In genomic region chr16:1906846-1907165, GRCh38 we compare ENCODE assay signal across 27 cellular contexts. TPM values are rescaled to one million over a fixed set of nuclear protein-coding genes. Genes with fewer than 3 reads are reported as not detected.
A peak's percentile ranks its signal among the peaks of the same experiment; 100 is the strongest.
DNase-seq lines count a peak whose midpoint lies in the region; ATAC-seq, FAIRE-seq and TF ChIP-seq lines count a peak whose summit lies in the region.
"Had no signal": no experiment of that assay in that cellular context is flagged by ENCODE, and none has a peak within 500 bp of the region (broad histone marks: within the 10 kb centered on the region; RNA-seq: fewer than 3 reads in every experiment).

No MANE protein-coding gene starts in this region.

- H3K4me3 Mint-ChIP-seq in GM23338 (no peak overlapping the region), neural progenitor cell (no peak overlapping the region), mesothelial cell of epicardium (no peak overlapping the region)
- H3K4me3 Mint-ChIP-seq: CD4-positive, CD25-positive, alpha-beta regulatory T cell; IgD-negative memory B cell had no signal

- TF ChIP-seq EP300 in A549 (IDR thresholded peaks at IDR 0.05) (no peak), K562 (IDR thresholded peaks at IDR 0.05; ENCODE audit: low read length) (no peak)

- TF ChIP-seq RAD21 in A549 (conservative IDR thresholded peaks at IDR 0.05 in 1 of 2, IDR thresholded peaks at IDR 0.05 in 1 of 2) (no peak), K562 (CRISPR knock-in tag; conservative IDR thresholded peaks at IDR 0.05 in 1 of 2, IDR thresholded peaks at IDR 0.05 in 1 of 2) (no peak)

- CTCF ChIA-PET in A549 (lab: Yijun Ruan, JAX) (no interaction called here), K562 (lab: Yijun Ruan, JAX; ENCODE audit: low intra/inter-chr PET ratio) (no interaction called here)

- peak overlapping the region; percentile 74; the same call in 1 of the 2 replicates for H2AFZ ChIP-seq in GM23338
- no peak overlapping the region for H2AFZ ChIP-seq in K562 (ENCODE audit: low read depth, low read length)
- no peak overlapping the region for H2AFZ ChIP-seq in neural progenitor cell (replicated peaks)
- H2AFZ ChIP-seq: GM23248 had no signal

- H3K4me1 Mint-ChIP-seq in GM23338 (peaks cover 12% of the 10 kb centered on the region; the same call in 1 of the 3 replicates), neural progenitor cell (peaks cover 16% of the 10 kb centered on the region), mesothelial cell of epicardium (no peaks in the 10 kb centered on the region)
- H3K4me1 Mint-ChIP-seq: CD4-positive, CD25-positive, alpha-beta regulatory T cell; IgD-negative memory B cell had no signal

- H3K9me3 Mint-ChIP-seq in GM23338 = no peaks in the 10 kb centered on the region
- H3K9me3 Mint-ChIP-seq in neural progenitor cell = no peaks in the 10 kb centered on the region
- no peaks in the 10 kb centered on the region for H3K9me3 Mint-ChIP-seq in mesothelial cell of epicardium
- H3K9me3 Mint-ChIP-seq: IgD-negative memory B cell had no signal

- H3K9me1 ChIP-seq in K562 (ENCODE audit: control insufficient read depth, insufficient read depth, low read length) = no peaks in the 10 kb centered on the region

- FAIRE-seq in A549 (lab: Jason Lieb, UNC) (no peak), K562 (lab: Jason Lieb, UNC) (no peak)
- FAIRE-seq: GM12892, GM18507, HTR-8/SVneo, RCC 7860 had no signal

- H3K36me3 ChIP-seq in GM23338 (ENCODE audit: insufficient read depth) (no peaks in the 10 kb centered on the region), K562 (ENCODE audit: control insufficient read depth, insufficient read depth, low read length) (no peaks in the 10 kb centered on the region), neural progenitor cell (no peaks in the 10 kb centered on the region), WERI-Rb-1 (no peaks in the 10 kb centered on the region)
- H3K36me3 ChIP-seq: SJSA1 had no signal

- TF ChIP-seq CTCF in A549 (IDR thresholded peaks at IDR 0.05) (no peak), GM23338 (conservative IDR thresholded peaks at IDR 0.05; ENCODE audit: low read depth in 2 of 2) (no peak), K562 (IDR thresholded peaks at IDR 0.05 in 2 of 3, conservative IDR thresholded peaks at IDR 0.05 in 1 of 3; ENCODE audit: insufficient read depth in 2 of 3, low read depth in 1 of 3, low read length in 3 of 3) (no peak), neural progenitor cell (IDR thresholded peaks at IDR 0.05) (no peak), mesothelial cell of epicardium (IDR thresholded peaks at IDR 0.05; ENCODE audit: unreplicated experiment) (no peak), WERI-Rb-1 (IDR thresholded peaks at IDR 0.05; ENCODE audit: low read depth, low read length) (no peak)

- H3K27ac ChIP-seq in A549 = no peak overlapping the region; a peak in 1 of 6 replicates
- H3K27ac ChIP-seq in GM23338 (ENCODE audit: low read depth) = no peak overlapping the region
- H3K27ac ChIP-seq in K562 (ENCODE audit: extremely low read depth, low read depth, low read length) = no peak overlapping the region
- no peak overlapping the region for H3K27ac ChIP-seq in neural progenitor cell
- no peak overlapping the region for H3K27ac ChIP-seq in WERI-Rb-1
- H3K27ac ChIP-seq: GM23248, SJSA1 had no signal

- no TSS peak for BruUV-seq in K562 (replicated peaks; lab: Mats Ljungman, UMichigan)

- peaks cover 9% of the 10 kb centered on the region; the same call in 1 of the 3 replicates for H3K4me1 ChIP-seq in A549
- H3K4me1 ChIP-seq in GM23338 (ENCODE audit: insufficient read depth) = peaks cover 3% of the 10 kb centered on the region; the same call in 1 of the 2 replicates
- H3K4me1 ChIP-seq in K562 (replicated peaks in 1 of 2; ENCODE audit: control insufficient read depth in 2 of 2, insufficient read depth in 2 of 2, low read length in 2 of 2) = peaks cover 0 to 55% of the 10 kb centered on the region in 2 experiments; a peak in 2 of 5 replicates
- peaks cover 18% of the 10 kb centered on the region for H3K4me1 ChIP-seq in neural progenitor cell
- H3K4me1 ChIP-seq: SJSA1 had no signal

- TF ChIP-seq POLR2A in A549 (IDR thresholded peaks at IDR 0.05; ENCODE audit: low read length) = no peak
- TF ChIP-seq POLR2A in K562 (conservative IDR thresholded peaks at IDR 0.05) = no peak

- DNase-seq in A549 (ENCODE audit: low read depth in 1 of 2, low spot score in 1 of 2) (no peak), GM23338 (ENCODE audit: low spot score) (no peak), K562 (ENCODE audit: extremely low read depth in 1 of 4, low spot score in 3 of 4) (no peak), neural progenitor cell (ENCODE audit: low spot score) (peak; percentile 3), GF-D8 (lab: John Stamatoyannopoulos, UW) (no peak), anterior cingulate cortex (lab: John Stamatoyannopoulos, UW) (no peak), mesothelial cell of epicardium (ENCODE audit: low spot score in 2 of 2, unreplicated experiment in 2 of 2) (no peak), WERI-Rb-1 (no peak)
- DNase-seq: CD4-positive, CD25-positive, alpha-beta regulatory T cell; DMS 273 treated with DMSO at 0.1 percent for 48 hours; DND-41; GM23248; Kasumi-1; NCI-H446; NCI-H526; OCI-M1 had no signal

- H3K27ac Mint-ChIP-seq in GM23338 = no peak overlapping the region
- no peak overlapping the region for H3K27ac Mint-ChIP-seq in neural progenitor cell
- no peak overlapping the region for H3K27ac Mint-ChIP-seq in mesothelial cell of epicardium
- H3K27ac Mint-ChIP-seq: CD4-positive, CD25-positive, alpha-beta regulatory T cell; IgD-negative memory B cell had no signal

- H3K79me2 ChIP-seq in GM23338 (replicated peaks; ENCODE audit: insufficient read depth) = no peaks in the 10 kb centered on the region
- no peaks in the 10 kb centered on the region for H3K79me2 ChIP-seq in K562 (ENCODE audit: control insufficient read depth, insufficient read depth, low read length)
- H3K79me2 ChIP-seq in neural progenitor cell (ENCODE audit: low read depth) = no peaks in the 10 kb centered on the region

- no peak; a peak in 1 of 6 replicates for ATAC-seq in A549
- peak; percentile 5; the same call in 1 of the 3 replicates for ATAC-seq in GM23338
- no peak; the same call in 2 of the 3 replicates for ATAC-seq in K562
- ATAC-seq: Right ventricle myocardium inferior had no signal

- H3K9ac ChIP-seq in K562 (ENCODE audit: insufficient read depth in 1 of 2, low read depth in 2 of 2, low read length in 2 of 2) = no peak overlapping the region
- no peak overlapping the region for H3K9ac ChIP-seq in neural progenitor cell
- H3K9ac ChIP-seq: GM23248 had no signal

- no peaks in the 10 kb centered on the region for H3K9me3 ChIP-seq in A549
- no peaks in the 10 kb centered on the region for H3K9me3 ChIP-seq in K562 (replicated peaks; ENCODE audit: control insufficient read depth, insufficient read depth, low read depth, low read length)
- H3K9me3 ChIP-seq in neural progenitor cell (ENCODE audit: low read depth) = no peaks in the 10 kb centered on the region
- H3K9me3 ChIP-seq in WERI-Rb-1 (ENCODE audit: severe bottlenecking) = no peaks in the 10 kb centered on the region
- H3K9me3 ChIP-seq: SJSA1 had no signal

- H3K4me2 ChIP-seq in A549 (no peak overlapping the region), GM23338 (no peak overlapping the region), K562 (ENCODE audit: insufficient read depth, low read length) (no peak overlapping the region), neural progenitor cell (no peak overlapping the region)

- H3K27me3 Mint-ChIP-seq in GM23338 (ENCODE audit: insufficient read depth, low read depth, poor library complexity) = peaks cover 14% of the 10 kb centered on the region
- H3K27me3 Mint-ChIP-seq in neural progenitor cell (ENCODE audit: insufficient read depth, low read depth) = peaks cover 9% of the 10 kb centered on the region
- peaks cover 16% of the 10 kb centered on the region for H3K27me3 Mint-ChIP-seq in mesothelial cell of epicardium (ENCODE audit: low read depth)

- no peaks in the 10 kb centered on the region for H3K9me2 ChIP-seq in GM23338 (ENCODE audit: insufficient read depth)

- in situ Hi-C loops in K562 (cut with MboI) = no loop called here

- no peaks in the 10 kb centered on the region for H4K20me1 ChIP-seq in GM23338 (replicated peaks; ENCODE audit: insufficient read depth)
- 0 out of 2 replicates have a peak, but pooled peaks cover 8% of the 10 kb centered on the region for H4K20me1 ChIP-seq in K562 (replicated peaks; ENCODE audit: control insufficient read depth, insufficient read depth, low read length)
- H4K20me1 ChIP-seq in neural progenitor cell (ENCODE audit: low read depth) = no peaks in the 10 kb centered on the region

- intact Hi-C loops in K562 (cut with micrococcal nuclease) = no loop called here

- H3K36me3 Mint-ChIP-seq in GM23338 (ENCODE audit: low read depth) (no peaks in the 10 kb centered on the region), neural progenitor cell (no peaks in the 10 kb centered on the region), mesothelial cell of epicardium (no peaks in the 10 kb centered on the region)
- H3K36me3 Mint-ChIP-seq: CD4-positive, CD25-positive, alpha-beta regulatory T cell; IgD-negative memory B cell had no signal

- H3K27me3 ChIP-seq in GM23338 (ENCODE audit: insufficient read depth) (no peaks in the 10 kb centered on the region), K562 (ENCODE audit: control insufficient read depth in 2 of 2, insufficient read depth in 2 of 2, low read length in 2 of 2) (peaks cover 35 to 75% of the 10 kb centered on the region in 2 experiments), neural progenitor cell (no peaks in the 10 kb centered on the region), WERI-Rb-1 (ENCODE audit: insufficient read depth, low read depth, severe bottlenecking) (no peaks in the 10 kb centered on the region)

- H3F3A ChIP-seq in GM23338 (replicated peaks; ENCODE audit: low read depth) (no peaks in the 10 kb centered on the region), neural progenitor cell (ENCODE audit: low read depth) (peaks cover 9% of the 10 kb centered on the region)

- H3K4me3 ChIP-seq in A549 = no peak overlapping the region
- H3K4me3 ChIP-seq in GM23338 = no peak overlapping the region
- no peak overlapping the region for H3K4me3 ChIP-seq in K562
- no peak overlapping the region for H3K4me3 ChIP-seq in neural progenitor cell
- H3K4me3 ChIP-seq in WERI-Rb-1 (ENCODE audit: low read depth, low read length) = no peak overlapping the region
- H3K4me3 ChIP-seq: GM23248, SJSA1 had no signal

- WGBS in A549 (ENCODE audit: missing lambda C conversion rate) = 95% methylated on average over 5 of the region's 5 CpGs
- WGBS in K562 (ENCODE audit: insufficient coverage, low coverage, missing lambda C conversion rate) = 2% methylated on average over 5 of the region's 5 CpGs

- POLR2A ChIA-PET in A549 (lab: Yijun Ruan, JAX) = no interaction called here
- POLR2A ChIA-PET in K562 (lab: Yijun Ruan, JAX) = interaction anchor here (0.5 to 1.4 kb wide), 3 partner anchors 9 to 35 kb away, joined by 3 to 5 read pairs (median 4); partner anchors contain the start of gene MEIOB

RNA-seq across cellular contexts. Expression of gene HS3ST6, which starts 11.4 kb away (rescaled TPM):
- polyA plus RNA-seq in A549 (2011; rRNA removed) (1.1 and 1.5 TPM in 2 replicates), A549 (2017; fragmentation: RNase III; extraction: RNeasy Plus Mini Kit Qiagen cat#74134 plus additional on column Dnase treatment) (1.4 to 2.6 TPM (median 2.0 TPM) in 3 replicates), GM23338 (2016; fragmentation: Nextera tagmentation; extraction: Ambion mirVana) (0.17 and 0.21 TPM in 2 replicates), K562 (2011; rRNA removed) (not detected in 2 replicates), K562 (2014; fragmentation: Illumina TruSeq; extraction: Trizol) (not detected in 2 replicates), K562 (2014; fragmentation: Nextera tagmentation; extraction: Ambion mirVana) (not detected), K562 (2014; rRNA removed) (not detected in 2 replicates)
- polyA plus RNA-seq in A549 (2012; cell fraction: cytosol; rRNA removed) = 2.5 and 4.5 TPM in 2 replicates
- 2.5 and 3.9 TPM in 2 replicates for polyA plus RNA-seq in A549 (2012; cell fraction: nucleus; rRNA removed)
- 0.87 and 1.1 TPM in 2 replicates for polyA minus RNA-seq in A549 (2011; rRNA and poly(A)+ RNA removed)
- not detected in 2 replicates for total RNA-seq in GM23338 (2014; rRNA removed; shearing (Covaris generic))
- not detected in 2 replicates for total RNA-seq in K562 (2011; cell fraction: chromatin; rRNA removed; ENCODE audit: low replicate concordance)
- not detected in 2 replicates for total RNA-seq in K562 (2011; cell fraction: nucleolus; rRNA removed)
- not detected in 2 replicates for total RNA-seq in K562 (2011; cell fraction: nucleoplasm; rRNA removed)
- total RNA-seq in K562 (2014; rRNA removed) (not detected in 2 replicates), K562 (2014; rRNA removed; fragmentation: Illumina TruSeq; extraction: Trizol) (not detected in 2 replicates), K562 (2015; rRNA removed; fragmentation: Illumina TruSeq; extraction: Trizol) (not detected in 2 replicates), K562 (2021) (not detected in 2 replicates), neural progenitor cell (ENCODE audit: low replicate concordance) (1.1 TPM in 1 of 2 replicates, not detected in the other), mesothelial cell of epicardium (0.22 to 0.36 TPM in 2 of 3 replicates, not detected in the other)
- polyA plus RNA-seq in K562 (2011; cell fraction: cytosol; rRNA removed) = not detected in 2 replicates
- not detected in 2 replicates for polyA plus RNA-seq in K562 (2011; cell fraction: nucleus; rRNA removed)
- polyA plus RNA-seq in K562 (2012) = not detected in 2 replicates
- not detected in 2 replicates for polyA minus RNA-seq in K562 (2011; rRNA and poly(A)+ RNA removed)
- not detected in 2 replicates for polyA minus RNA-seq in K562 (2011; cell fraction: cytosol; rRNA and poly(A)+ RNA removed)
- polyA minus RNA-seq in K562 (2011; cell fraction: nucleus; rRNA and poly(A)+ RNA removed) = not detected in 2 replicates
- total RNA-seq: A172; CD4-positive, CD25-positive, alpha-beta regulatory T cell; GM23248; MCF 10A; Right ventricle myocardium inferior; SJSA1 had no signal
- polyA plus RNA-seq: BJ; CD4-positive, CD25-positive, alpha-beta regulatory T cell; GM23248; IgD-negative memory B cell had no signal

RNA-seq across cellular contexts. Expression of gene MEIOB, which starts 34.8 kb away (rescaled TPM):
- 7.5 and 9.1 TPM in 2 replicates for polyA plus RNA-seq in A549 (2011; rRNA removed)
- 2.7 and 2.9 TPM in 2 replicates for polyA plus RNA-seq in A549 (2012; cell fraction: cytosol; rRNA removed)
- polyA plus RNA-seq in A549 (2012; cell fraction: nucleus; rRNA removed) = 2.9 and 3.3 TPM in 2 replicates
- polyA plus RNA-seq in A549 (2017; fragmentation: RNase III; extraction: RNeasy Plus Mini Kit Qiagen cat#74134 plus additional on column Dnase treatment) = 2.9 to 3.5 TPM (median 2.9 TPM) in 3 replicates
- 0.99 and 2.3 TPM in 2 replicates for polyA minus RNA-seq in A549 (2011; rRNA and poly(A)+ RNA removed)
- total RNA-seq in GM23338 (2014; rRNA removed; shearing (Covaris generic)) = 6.3 and 7.3 TPM in 2 replicates
- polyA plus RNA-seq in GM23338 (2016; fragmentation: Nextera tagmentation; extraction: Ambion mirVana) = 7.7 and 8.7 TPM in 2 replicates
- total RNA-seq in K562 (2011; cell fraction: chromatin; rRNA removed; ENCODE audit: low replicate concordance) = 74.8 and 124 TPM in 2 replicates
- 45.5 and 47.0 TPM in 2 replicates for total RNA-seq in K562 (2011; cell fraction: nucleolus; rRNA removed)
- total RNA-seq in K562 (2011; cell fraction: nucleoplasm; rRNA removed) = 60.7 and 73.0 TPM in 2 replicates
- 94.6 and 105 TPM in 2 replicates for total RNA-seq in K562 (2014; rRNA removed)
- total RNA-seq in K562 (2014; rRNA removed; fragmentation: Illumina TruSeq; extraction: Trizol) = 120 and 136 TPM in 2 replicates
- total RNA-seq in K562 (2015; rRNA removed; fragmentation: Illumina TruSeq; extraction: Trizol) = 96.2 and 98.5 TPM in 2 replicates
- 97.6 and 105 TPM in 2 replicates for total RNA-seq in K562 (2021)
- polyA plus RNA-seq in K562 (2011; rRNA removed) = 172 and 203 TPM in 2 replicates
- polyA plus RNA-seq in K562 (2011; cell fraction: cytosol; rRNA removed) = 38.8 and 60.1 TPM in 2 replicates
- polyA plus RNA-seq in K562 (2011; cell fraction: nucleus; rRNA removed) = 161 and 234 TPM in 2 replicates
- 64.7 and 79.1 TPM in 2 replicates for polyA plus RNA-seq in K562 (2012)
- polyA plus RNA-seq in K562 (2014; fragmentation: Illumina TruSeq; extraction: Trizol) = 99.2 and 109 TPM in 2 replicates
- 10 to 100 TPM; 25.4 to 36.7 TPM for polyA plus RNA-seq in K562 (2014; fragmentation: Nextera tagmentation; extraction: Ambion mirVana)
- 136 and 153 TPM in 2 replicates for polyA plus RNA-seq in K562 (2014; rRNA removed)
- polyA minus RNA-seq in K562 (2011; rRNA and poly(A)+ RNA removed) = 102 and 105 TPM in 2 replicates
- polyA minus RNA-seq in K562 (2011; cell fraction: cytosol; rRNA and poly(A)+ RNA removed) = 36.7 and 46.0 TPM in 2 replicates
- 36.9 and 49.4 TPM in 2 replicates for polyA minus RNA-seq in K562 (2011; cell fraction: nucleus; rRNA and poly(A)+ RNA removed)
- 1.9 and 3.7 TPM in 2 replicates for total RNA-seq in neural progenitor cell (ENCODE audit: low replicate concordance)
- total RNA-seq in mesothelial cell of epicardium = not detected in 3 replicates
- total RNA-seq: CD4-positive, CD25-positive, alpha-beta regulatory T cell; GM23248; MCF 10A; Right ventricle myocardium inferior; SJSA1 had no signal
- polyA plus RNA-seq: CD4-positive, CD25-positive, alpha-beta regulatory T cell; IgD-negative memory B cell had no signal

RNA-seq across cellular contexts. Expression of gene MSRB1, which starts 36.2 kb away (rescaled TPM):
- polyA plus RNA-seq in A549 (2011; rRNA removed) = 27.7 and 34.4 TPM in 2 replicates
- 51.1 and 64.6 TPM in 2 replicates for polyA plus RNA-seq in A549 (2012; cell fraction: cytosol; rRNA removed)
- 29.5 and 30.9 TPM in 2 replicates for polyA plus RNA-seq in A549 (2012; cell fraction: nucleus; rRNA removed)
- polyA plus RNA-seq in A549 (2017; fragmentation: RNase III; extraction: RNeasy Plus Mini Kit Qiagen cat#74134 plus additional on column Dnase treatment) = 27.7 to 38.4 TPM (median 37.5 TPM) in 3 replicates
- polyA minus RNA-seq in A549 (2011; rRNA and poly(A)+ RNA removed) = 34.1 and 35.5 TPM in 2 replicates
- 23.9 and 31.3 TPM in 2 replicates for total RNA-seq in GM23338 (2014; rRNA removed; shearing (Covaris generic))
- polyA plus RNA-seq in GM23338 (2016; fragmentation: Nextera tagmentation; extraction: Ambion mirVana) = 29.6 and 30.4 TPM in 2 replicates
- 12.4 and 30.9 TPM in 2 replicates for total RNA-seq in K562 (2011; cell fraction: chromatin; rRNA removed; ENCODE audit: low replicate concordance)
- 33.7 and 34.3 TPM in 2 replicates for total RNA-seq in K562 (2011; cell fraction: nucleolus; rRNA removed)
- total RNA-seq in K562 (2011; cell fraction: nucleoplasm; rRNA removed) = 21.2 and 21.5 TPM in 2 replicates
- total RNA-seq in K562 (2014; rRNA removed) = 21.3 and 24.6 TPM in 2 replicates
- total RNA-seq in K562 (2014; rRNA removed; fragmentation: Illumina TruSeq; extraction: Trizol) = 7.6 and 10.0 TPM in 2 replicates
- total RNA-seq in K562 (2015; rRNA removed; fragmentation: Illumina TruSeq; extraction: Trizol) = 22.6 and 25.7 TPM in 2 replicates
- 28.6 and 29.5 TPM in 2 replicates for total RNA-seq in K562 (2021)
- 33.7 and 38.5 TPM in 2 replicates for polyA plus RNA-seq in K562 (2011; rRNA removed)
- polyA plus RNA-seq in K562 (2011; cell fraction: cytosol; rRNA removed) = 47.8 and 79.5 TPM in 2 replicates
- 23.0 and 23.2 TPM in 2 replicates for polyA plus RNA-seq in K562 (2011; cell fraction: nucleus; rRNA removed)
- polyA plus RNA-seq in K562 (2012) = 41.0 and 47.9 TPM in 2 replicates
- polyA plus RNA-seq in K562 (2014; fragmentation: Illumina TruSeq; extraction: Trizol) = 30.7 and 32.4 TPM in 2 replicates
- polyA plus RNA-seq in K562 (2014; fragmentation: Nextera tagmentation; extraction: Ambion mirVana) = 10 to 100 TPM in 1 of 2 experiments, 1 to 10 TPM in 1; 5.4 to 15.3 TPM
- polyA plus RNA-seq in K562 (2014; rRNA removed) = 31.8 and 39.6 TPM in 2 replicates
- polyA minus RNA-seq in K562 (2011; rRNA and poly(A)+ RNA removed) = 18.6 and 23.6 TPM in 2 replicates
- polyA minus RNA-seq in K562 (2011; cell fraction: cytosol; rRNA and poly(A)+ RNA removed) = 15.5 and 22.4 TPM in 2 replicates
- 13.5 and 23.2 TPM in 2 replicates for polyA minus RNA-seq in K562 (2011; cell fraction: nucleus; rRNA and poly(A)+ RNA removed)
- total RNA-seq in neural progenitor cell (ENCODE audit: low replicate concordance) = 19.4 and 26.9 TPM in 2 replicates
- 13.1 to 14.1 TPM (median 13.4 TPM) in 3 replicates for total RNA-seq in mesothelial cell of epicardium

RNA-seq across cellular contexts. Expression of gene RPL3L, which starts 47.7 kb away (rescaled TPM):
- polyA plus RNA-seq in A549 (2011; rRNA removed) = not detected in 2 replicates
- polyA plus RNA-seq in A549 (2012; cell fraction: cytosol; rRNA removed) = 0.04 TPM in 1 of 2 replicates, not detected in the other
- 0.02 TPM in 1 of 2 replicates, not detected in the other for polyA plus RNA-seq in A549 (2012; cell fraction: nucleus; rRNA removed)
- 0.20 TPM in 1 of 3 replicates, not detected in the others for polyA plus RNA-seq in A549 (2017; fragmentation: RNase III; extraction: RNeasy Plus Mini Kit Qiagen cat#74134 plus additional on column Dnase treatment)
- polyA minus RNA-seq in A549 (2011; rRNA and poly(A)+ RNA removed) = not detected in 2 replicates
- total RNA-seq in GM23338 (2014; rRNA removed; shearing (Covaris generic)) = 0.31 and 0.59 TPM in 2 replicates
- 0.68 and 1.1 TPM in 2 replicates for polyA plus RNA-seq in GM23338 (2016; fragmentation: Nextera tagmentation; extraction: Ambion mirVana)
- 0.58 TPM in 1 of 2 replicates, not detected in the other for total RNA-seq in K562 (2011; cell fraction: chromatin; rRNA removed; ENCODE audit: low replicate concordance)
- 1.6 and 1.8 TPM in 2 replicates for total RNA-seq in K562 (2011; cell fraction: nucleolus; rRNA removed)
- total RNA-seq in K562 (2011; cell fraction: nucleoplasm; rRNA removed) = 1.4 TPM in 1 of 2 replicates, not detected in the other
- total RNA-seq in K562 (2014; rRNA removed) = 0.33 TPM in 1 of 2 replicates, not detected in the other
- total RNA-seq in K562 (2014; rRNA removed; fragmentation: Illumina TruSeq; extraction: Trizol) = 0.58 and 0.64 TPM in 2 replicates
- 0.38 and 0.51 TPM in 2 replicates for total RNA-seq in K562 (2015; rRNA removed; fragmentation: Illumina TruSeq; extraction: Trizol)
- 0.58 and 0.86 TPM in 2 replicates for total RNA-seq in K562 (2021)
- polyA plus RNA-seq in K562 (2011; rRNA removed) = 0.09 and 0.11 TPM in 2 replicates
- 0.03 TPM in 1 of 2 replicates, not detected in the other for polyA plus RNA-seq in K562 (2011; cell fraction: cytosol; rRNA removed)
- polyA plus RNA-seq in K562 (2011; cell fraction: nucleus; rRNA removed) = 0.64 and 0.84 TPM in 2 replicates
- polyA plus RNA-seq in K562 (2012) = 0.13 and 0.24 TPM in 2 replicates
- 0.10 TPM in 1 of 2 replicates, not detected in the other for polyA plus RNA-seq in K562 (2014; fragmentation: Illumina TruSeq; extraction: Trizol)
- polyA plus RNA-seq in K562 (2014; fragmentation: Nextera tagmentation; extraction: Ambion mirVana) = under 1 TPM; 0.04 TPM
- 0.08 TPM in 1 of 2 replicates, not detected in the other for polyA plus RNA-seq in K562 (2014; rRNA removed)
- polyA minus RNA-seq in K562 (2011; rRNA and poly(A)+ RNA removed) = 0.49 and 0.60 TPM in 2 replicates
- not detected in 2 replicates for polyA minus RNA-seq in K562 (2011; cell fraction: cytosol; rRNA and poly(A)+ RNA removed)
- polyA minus RNA-seq in K562 (2011; cell fraction: nucleus; rRNA and poly(A)+ RNA removed) = 1.8 and 1.9 TPM in 2 replicates
- total RNA-seq in neural progenitor cell (ENCODE audit: low replicate concordance) = not detected in 2 replicates
- 0.40 to 0.45 TPM in 2 of 3 replicates, not detected in the other for total RNA-seq in mesothelial cell of epicardium
- total RNA-seq: CD4-positive, CD25-positive, alpha-beta regulatory T cell; G401; GM23248; MCF 10A; SJSA1 had no signal
- polyA plus RNA-seq: BJ; CD4-positive, CD25-positive, alpha-beta regulatory T cell; GM23248; IgD-negative memory B cell had no signal

RNA-seq across cellular contexts. Expression of gene NDUFB10, which starts 52.5 kb away (rescaled TPM):
- polyA plus RNA-seq in A549 (2011; rRNA removed) = 151 and 198 TPM in 2 replicates
- 614 and 662 TPM in 2 replicates for polyA plus RNA-seq in A549 (2012; cell fraction: cytosol; rRNA removed)
- polyA plus RNA-seq in A549 (2012; cell fraction: nucleus; rRNA removed) = 311 and 379 TPM in 2 replicates
- 367 to 410 TPM (median 389 TPM) in 3 replicates for polyA plus RNA-seq in A549 (2017; fragmentation: RNase III; extraction: RNeasy Plus Mini Kit Qiagen cat#74134 plus additional on column Dnase treatment)
- 233 and 240 TPM in 2 replicates for polyA minus RNA-seq in A549 (2011; rRNA and poly(A)+ RNA removed)
- total RNA-seq in GM23338 (2014; rRNA removed; shearing (Covaris generic)) = 244 and 280 TPM in 2 replicates
- 495 and 527 TPM in 2 replicates for polyA plus RNA-seq in GM23338 (2016; fragmentation: Nextera tagmentation; extraction: Ambion mirVana)
- total RNA-seq in K562 (2011; cell fraction: chromatin; rRNA removed; ENCODE audit: low replicate concordance) = 23.1 and 36.2 TPM in 2 replicates
- total RNA-seq in K562 (2011; cell fraction: nucleolus; rRNA removed) = 30.7 and 34.7 TPM in 2 replicates
- 29.8 and 36.9 TPM in 2 replicates for total RNA-seq in K562 (2011; cell fraction: nucleoplasm; rRNA removed)
- total RNA-seq in K562 (2014; rRNA removed) = 527 and 595 TPM in 2 replicates
- total RNA-seq in K562 (2014; rRNA removed; fragmentation: Illumina TruSeq; extraction: Trizol) = 134 and 149 TPM in 2 replicates
- total RNA-seq in K562 (2015; rRNA removed; fragmentation: Illumina TruSeq; extraction: Trizol) = 228 and 241 TPM in 2 replicates
- 239 and 265 TPM in 2 replicates for total RNA-seq in K562 (2021)
- polyA plus RNA-seq in K562 (2011; rRNA removed) = 69.3 and 98.6 TPM in 2 replicates
- 131 and 284 TPM in 2 replicates for polyA plus RNA-seq in K562 (2011; cell fraction: cytosol; rRNA removed)
- 120 and 169 TPM in 2 replicates for polyA plus RNA-seq in K562 (2011; cell fraction: nucleus; rRNA removed)
- 158 and 278 TPM in 2 replicates for polyA plus RNA-seq in K562 (2012)
- 161 and 217 TPM in 2 replicates for polyA plus RNA-seq in K562 (2014; fragmentation: Illumina TruSeq; extraction: Trizol)
- polyA plus RNA-seq in K562 (2014; fragmentation: Nextera tagmentation; extraction: Ambion mirVana) = 100 to 1,000 TPM in 1 of 2 experiments, 10 to 100 TPM in 1; 81.5 to 101 TPM
- polyA plus RNA-seq in K562 (2014; rRNA removed) = 294 and 372 TPM in 2 replicates
- 104 and 114 TPM in 2 replicates for polyA minus RNA-seq in K562 (2011; rRNA and poly(A)+ RNA removed)
- polyA minus RNA-seq in K562 (2011; cell fraction: cytosol; rRNA and poly(A)+ RNA removed) = 172 and 191 TPM in 2 replicates
- 14.4 and 25.9 TPM in 2 replicates for polyA minus RNA-seq in K562 (2011; cell fraction: nucleus; rRNA and poly(A)+ RNA removed)
- total RNA-seq in neural progenitor cell (ENCODE audit: low replicate concordance) = 155 and 160 TPM in 2 replicates
- 92.9 to 103 TPM (median 95.0 TPM) in 3 replicates for total RNA-seq in mesothelial cell of epicardium

Comparison
In these comparisons a context has a peak if more than half of its experiments do, and no peak if none do; other contexts are left out.
1. Of the 35 proteins assayed by ChIP-seq in both K562 and A549: peak only in K562: none; only in A549: none; in both: MAFK; in neither: 34.